1 cellular context compared by ENCODE assay signal in genomic region chr12:31895449-31896150, GRCh38.
TF ChIP-seq lines count a peak whose summit lies in the region.

No MANE protein-coding gene starts in this region.

TF ChIP-seq in GM23338, 12 proteins besides CTCF, POLR2A, EP300 and RAD21 (continued from another document):
- TF ChIP-seq ZNF462 (CRISPR knock-in tag; IDR thresholded peaks at IDR 0.05) = no peak
